Comparison of ENCODE assay signal across 7 cellular contexts in genomic region chr12:64824500-64825142, GRCh38. TPM values are rescaled to one million over a fixed set of nuclear protein-coding genes. Genes with fewer than 3 reads are reported as not detected.
DNase-seq lines count a peak whose midpoint lies in the region; ATAC-seq and TF ChIP-seq lines count a peak whose summit lies in the region.

A gene with protein sequence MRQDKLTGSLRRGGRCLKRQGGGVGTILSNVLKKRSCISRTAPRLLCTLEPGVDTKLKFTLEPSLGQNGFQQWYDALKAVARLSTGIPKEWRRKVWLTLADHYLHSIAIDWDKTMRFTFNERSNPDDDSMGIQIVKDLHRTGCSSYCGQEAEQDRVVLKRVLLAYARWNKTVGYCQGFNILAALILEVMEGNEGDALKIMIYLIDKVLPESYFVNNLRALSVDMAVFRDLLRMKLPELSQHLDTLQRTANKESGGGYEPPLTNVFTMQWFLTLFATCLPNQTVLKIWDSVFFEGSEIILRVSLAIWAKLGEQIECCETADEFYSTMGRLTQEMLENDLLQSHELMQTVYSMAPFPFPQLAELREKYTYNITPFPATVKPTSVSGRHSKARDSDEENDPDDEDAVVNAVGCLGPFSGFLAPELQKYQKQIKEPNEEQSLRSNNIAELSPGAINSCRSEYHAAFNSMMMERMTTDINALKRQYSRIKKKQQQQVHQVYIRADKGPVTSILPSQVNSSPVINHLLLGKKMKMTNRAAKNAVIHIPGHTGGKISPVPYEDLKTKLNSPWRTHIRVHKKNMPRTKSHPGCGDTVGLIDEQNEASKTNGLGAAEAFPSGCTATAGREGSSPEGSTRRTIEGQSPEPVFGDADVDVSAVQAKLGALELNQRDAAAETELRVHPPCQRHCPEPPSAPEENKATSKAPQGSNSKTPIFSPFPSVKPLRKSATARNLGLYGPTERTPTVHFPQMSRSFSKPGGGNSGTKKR (plus strand): TSS chr12:64824647. CDS start chr12:64824880, 233 bp downstream.

- ATAC-seq in GM19328 (IDR thresholded peaks at IDR 0.05; ENCODE audit: unreplicated experiment) (peak; percentile 78), GM18520 (IDR thresholded peaks at IDR 0.05; ENCODE audit: unreplicated experiment) (no peak)

- peaks cover 10 to 12% (median 11%) of the 10 kb centered on the region in 3 donors for H3K4me1 Mint-ChIP-seq in IgD-negative memory B cell

- peak; percentile 42 for DNase-seq in SKM-1 treated with dmso at 0.1 percent for 144 hours (lab: John Stamatoyannopoulos, UW; ENCODE audit: unreplicated experiment)
- DNase-seq in caudate nucleus (lab: John Stamatoyannopoulos, UW) = peak in 44 of 61 donors; percentile 12 to 80 (median 50)
- DNase-seq in kidney epithelial cell (ENCODE audit: low read depth) = no peak
- peak; percentile 51 for DNase-seq in stimulated activated CD4-positive, alpha-beta T cell treated with anti-CD3 and anti-CD28 coated beads, Interleukin-15, amount 100 ng/mL, for 24 hours

- H3K36me3 ChIP-seq in kidney epithelial cell (ENCODE audit: control insufficient read depth, insufficient read depth, low read length) = no peaks in the 10 kb centered on the region

- no peak within 1 kb of the TSS for H3K27ac Mint-ChIP-seq in IgD-negative memory B cell

- H3K9me3 Mint-ChIP-seq in IgD-negative memory B cell = peaks cover 2 to 7% (median 3%) of the 10 kb centered on the region in 3 donors

- peaks cover 50% of the 10 kb centered on the region for H3K27me3 Mint-ChIP-seq in IgD-negative memory B cell

- H3K27ac ChIP-seq in caudate nucleus (ENCODE audit: low read depth, low read length) = peak within 1 kb of the TSS; percentile 71

- H3K27me3 ChIP-seq in kidney epithelial cell (ENCODE audit: control insufficient read depth, insufficient read depth, low read length) = peaks cover 24% of the 10 kb centered on the region

- H3K4me3 ChIP-seq in kidney epithelial cell (ENCODE audit: low read depth, low read length) = peak within 1 kb of the TSS; percentile 17

- no peak for TF ChIP-seq CTCF in kidney epithelial cell (IDR thresholded peaks at IDR 0.05; ENCODE audit: insufficient read depth, low read length, poor library complexity, severe bottlenecking)

- no peaks in the 10 kb centered on the region for H3K36me3 Mint-ChIP-seq in IgD-negative memory B cell

- H3K4me3 Mint-ChIP-seq in IgD-negative memory B cell = peak within 1 kb of the TSS in 3 of 4 donors; percentile 63 to 85 (median 70)

RNA-seq across cellular contexts. Expression of the gene that starts here (rescaled TPM):
- polyA plus RNA-seq in IgD-negative memory B cell = not detected
- total RNA-seq in kidney epithelial cell = 3.7 and 4.6 TPM in 2 replicates
